ENCODE assay signal across 8 cellular contexts in genomic region chr7:140517546-140518369, GRCh38. TPM values are rescaled to one million over a fixed set of nuclear protein-coding genes. Genes with fewer than 3 reads are reported as not detected.
A peak's percentile ranks its signal among the peaks of the same experiment; 100 is the strongest.
DNase-seq lines count a peak whose midpoint lies in the region; FAIRE-seq and TF ChIP-seq lines count a peak whose summit lies in the region.

No MANE protein-coding gene starts in this region.

- H3K4me2 ChIP-seq in trophoblast cell (ENCODE audit: low read length), result no peak overlapping the region

- no peak overlapping the region for H3K27ac Mint-ChIP-seq in activated naive CD4-positive, alpha-beta T cell treated with anti-CD3 and anti-CD28 coated beads, Interleukin-2, amount 10 ng/mL, durations not matched to agents 7 days and 5 days
- H3K27ac Mint-ChIP-seq in glutamatergic neuron (ENCODE audit: unreplicated experiment), result peak overlapping the region; percentile 78

- peaks cover 24% of the 10 kb centered on the region for H3K27me3 Mint-ChIP-seq in activated naive CD4-positive, alpha-beta T cell treated with anti-CD3 and anti-CD28 coated beads, Interleukin-2, amount 10 ng/mL, durations not matched to agents 7 days and 5 days
- H3K27me3 Mint-ChIP-seq in glutamatergic neuron (ENCODE audit: unreplicated experiment), result peaks cover 8% of the 10 kb centered on the region

- H2AFZ ChIP-seq in trophoblast cell (ENCODE audit: insufficient read depth, low read length, poor library complexity), result no peak overlapping the region

- H3K36me3 ChIP-seq in trophoblast cell (ENCODE audit: control insufficient read depth in 1 of 2, insufficient read depth in 2 of 2, low read length in 2 of 2), result peaks cover 0 to 8% of the 10 kb centered on the region in 2 experiments
- H3K36me3 ChIP-seq in transverse colon, result no peaks in the 10 kb centered on the region

- H4K12ac ChIP-seq in trophoblast cell (ENCODE audit: low read depth, low read length), result no peak overlapping the region

- intact Hi-C loops in transverse colon (cut with DNase I; ENCODE audit: low total_unique reads), result loop anchor here (1.0 kb wide), 1 partner anchor 136 kb away; no protein-coding TSS in a partner anchor

- H2BK5ac ChIP-seq in trophoblast cell (ENCODE audit: low read depth, low read length, poor library complexity), result no peak overlapping the region

- H3K4ac ChIP-seq in trophoblast cell (ENCODE audit: low read depth, low read length), result no peak overlapping the region

- H3K18ac ChIP-seq in trophoblast cell (ENCODE audit: low read length), result no peak overlapping the region

- CTCF ChIA-PET in activated naive CD4-positive, alpha-beta T cell treated with anti-CD3 and anti-CD28 coated beads, Interleukin-2, amount 10 ng/mL, durations not matched to agents 7 days and 5 days (lab: Charles Lee), result interaction anchor here (0.7 to 1.9 kb wide), 11 partner anchors 20 to 495 kb away, joined by 3 to 7 read pairs (median 4); no protein-coding TSS in a partner anchor

- H2BK12ac ChIP-seq in trophoblast cell (ENCODE audit: low read length), result no peak overlapping the region

- TF ChIP-seq POLR2A in transverse colon (IDR thresholded peaks at IDR 0.05), result peak; percentile 21

- peaks cover 3% of the 10 kb centered on the region for H3K4me1 Mint-ChIP-seq in activated naive CD4-positive, alpha-beta T cell treated with anti-CD3 and anti-CD28 coated beads, Interleukin-2, amount 10 ng/mL, durations not matched to agents 7 days and 5 days
- H3K4me1 Mint-ChIP-seq in glutamatergic neuron (ENCODE audit: low read depth, unreplicated experiment), result peaks cover 6% of the 10 kb centered on the region

- H3K14ac ChIP-seq in trophoblast cell (ENCODE audit: low read length), result no peak overlapping the region

- H3K36me3 Mint-ChIP-seq in activated naive CD4-positive, alpha-beta T cell treated with anti-CD3 and anti-CD28 coated beads, Interleukin-2, amount 10 ng/mL, durations not matched to agents 7 days and 5 days, result no peaks in the 10 kb centered on the region
- H3K36me3 Mint-ChIP-seq in glutamatergic neuron (ENCODE audit: unreplicated experiment), result no peaks in the 10 kb centered on the region

- no peak overlapping the region for H3K27ac ChIP-seq in trophoblast cell (ENCODE audit: low read depth, low read length)
- peak overlapping the region; percentile 89 to 91 (median 90) for H3K27ac ChIP-seq in transverse colon

- H2AK5ac ChIP-seq in trophoblast cell (ENCODE audit: low read length), result no peak overlapping the region

- H3K4me3 Mint-ChIP-seq in activated naive CD4-positive, alpha-beta T cell treated with anti-CD3 and anti-CD28 coated beads, Interleukin-2, amount 10 ng/mL, durations not matched to agents 7 days and 5 days, result no peak overlapping the region
- H3K4me3 Mint-ChIP-seq in glutamatergic neuron (ENCODE audit: unreplicated experiment), result no peak overlapping the region

- H3K27me3 ChIP-seq in trophoblast cell (ENCODE audit: insufficient read depth, low read length) (no peaks in the 10 kb centered on the region), transverse colon (no peaks in the 10 kb centered on the region)

- H3K4me3 ChIP-seq in trophoblast cell (ENCODE audit: low read depth, low read length), result no peak overlapping the region
- H3K4me3 ChIP-seq in transverse colon, result peak overlapping the region in 1 of 4 donors; percentile 36

- H3K9me3 ChIP-seq in trophoblast cell (ENCODE audit: insufficient read depth, low read depth, low read length) (no peaks in the 10 kb centered on the region), transverse colon (no peaks in the 10 kb centered on the region)

- H3K4me1 ChIP-seq in trophoblast cell (ENCODE audit: control insufficient read depth in 1 of 2, insufficient read depth in 2 of 2, low read length in 2 of 2) (peaks cover 4% of the 10 kb centered on the region in 2 experiments), transverse colon (peaks cover 10 to 23% (median 15%) of the 10 kb centered on the region in 4 donors)

- TF ChIP-seq EP300 in transverse colon (IDR thresholded peaks at IDR 0.05; ENCODE audit: low read depth), result no peak

- WGBS in trophoblast cell (ENCODE audit: extremely low coverage, insufficient coverage, insufficient read length), result no CpG with 5 or more reads among the region's 31 CpGs
- WGBS in transverse colon (ENCODE audit: low coverage in 1 of 2), 2 donors, result 40 to 47% methylated on average over 2 to 31 of the region's 31 CpGs

- in situ Hi-C loops in transverse colon (cut with MboI; ENCODE audit: low pct_ligation_motif_present in 1 of 4, low pct_unique_long_range_greater_than_20kb in 1 of 4, low sequenced_read_pairs in 3 of 4), result loop anchor here (5.0 to 25.0 kb wide), 4 partner anchors 135 to 495 kb away; partner anchors contain the start of gene MRPS33 (in 2 of the 4)

- no peak overlapping the region for H2BK120ac ChIP-seq in trophoblast cell (ENCODE audit: insufficient read depth, low read length, poor library complexity)

- TF ChIP-seq CTCF in glutamatergic neuron (IDR thresholded peaks at IDR 0.05; ENCODE audit: partially characterized antibody, unreplicated experiment) (peak; percentile 79), transverse colon (IDR thresholded peaks at IDR 0.05) (peak; percentile 73 to 95 (median 87))

- H3K9ac ChIP-seq in trophoblast cell (ENCODE audit: low read length), result no peak overlapping the region

- no peaks in the 10 kb centered on the region for H3K9me3 Mint-ChIP-seq in activated naive CD4-positive, alpha-beta T cell treated with anti-CD3 and anti-CD28 coated beads, Interleukin-2, amount 10 ng/mL, durations not matched to agents 7 days and 5 days
- peaks cover 3% of the 10 kb centered on the region for H3K9me3 Mint-ChIP-seq in glutamatergic neuron (ENCODE audit: unreplicated experiment)

- no peak overlapping the region for H4K8ac ChIP-seq in trophoblast cell (ENCODE audit: low read depth, low read length)

- no peak overlapping the region for H3K23ac ChIP-seq in trophoblast cell (ENCODE audit: low read length)

- no peak overlapping the region for H4K91ac ChIP-seq in trophoblast cell (ENCODE audit: low read depth, low read length)

- no peaks in the 10 kb centered on the region for H3K79me2 ChIP-seq in trophoblast cell (ENCODE audit: control insufficient read depth, insufficient read depth, low read length, poor library complexity)

- peak; percentile 94 for FAIRE-seq in GM18507 (lab: Jason Lieb, UNC)

- peak; percentile 85 for DNase-seq in A172 (ENCODE audit: low spot score)
- DNase-seq in GM18507 (ENCODE audit: extremely low spot score, insufficient read length, low read depth), result peak; percentile 73
- peak; percentile 91 for DNase-seq in NCI-H1092 (lab: John Stamatoyannopoulos, UW)
- DNase-seq in SK-N-DZ (ENCODE audit: low spot score), result peak; percentile 91
- peak; percentile 81 for DNase-seq in activated naive CD4-positive, alpha-beta T cell treated with anti-CD3 and anti-CD28 coated beads, Interleukin-2, amount 10 ng/mL, durations not matched to agents 7 days and 5 days
- peak; percentile 92 for DNase-seq in glutamatergic neuron
- peak; percentile 91 to 95 for DNase-seq in trophoblast cell
- DNase-seq in transverse colon, result peak; percentile 94

- H3K79me1 ChIP-seq in trophoblast cell (ENCODE audit: low read length), result no peaks in the 10 kb centered on the region

RNA-seq across cellular contexts. Expression of gene MKRN1, which starts 38.5 kb away (rescaled TPM):
- 52.0 and 66.3 TPM in 2 replicates for total RNA-seq in A172 (2014; rRNA removed; shearing (Covaris generic))
- 44.5 and 48.0 TPM in 2 replicates for polyA plus RNA-seq in SK-N-DZ (2014; cell fraction: cytosol; rRNA removed)
- polyA plus RNA-seq in SK-N-DZ (2014; cell fraction: nucleus; rRNA removed), result 42.5 and 50.5 TPM in 2 replicates
- total RNA-seq in glutamatergic neuron (ENCODE audit: unreplicated experiment), result 138 TPM
- 81.4 and 82.5 TPM in 2 replicates for polyA plus RNA-seq in trophoblast cell (2013)
- total RNA-seq in transverse colon, result 100 to 1,000 TPM; 143 to 288 (median 187) TPM
